ENCODE assay signal across 8 cellular contexts in genomic region chr2:208072250-208072892, GRCh38. TPM values are rescaled to one million over a fixed set of nuclear protein-coding genes. Genes with fewer than 3 reads are reported as not detected.
DNase-seq lines count a peak whose midpoint lies in the region; ATAC-seq and TF ChIP-seq lines count a peak whose summit lies in the region.

No MANE protein-coding gene starts in this region.

- no peaks in the 10 kb centered on the region for H3K4me1 Mint-ChIP-seq in CD8-positive, alpha-beta T cell (ENCODE audit: low read depth)
- no peaks in the 10 kb centered on the region for H3K4me1 Mint-ChIP-seq in activated CD8-positive, alpha-beta memory T cell treated with anti-CD3 and anti-CD28 coated beads, Interleukin-2, amount 10 ng/mL, durations not matched to agents 7 days and 5 days
- H3K4me1 Mint-ChIP-seq in naive thymus-derived CD8-positive, alpha-beta T cell: no peaks in the 10 kb centered on the region
- no peaks in the 10 kb centered on the region for H3K4me1 Mint-ChIP-seq in stimulated activated naive CD8-positive, alpha-beta T cell treated with anti-CD3 and anti-CD28 coated beads, Interleukin-15, amount 100 ng/mL, for 72 hours

- H3K27ac ChIP-seq in CD8-positive, alpha-beta T cell (ENCODE audit: low read depth, low read length): no peak overlapping the region

- H3K4me3 Mint-ChIP-seq in CD8-positive, alpha-beta T cell: no peak overlapping the region
- no peak overlapping the region for H3K4me3 Mint-ChIP-seq in activated CD8-positive, alpha-beta memory T cell treated with anti-CD3 and anti-CD28 coated beads, Interleukin-2, amount 10 ng/mL, durations not matched to agents 7 days and 5 days
- H3K4me3 Mint-ChIP-seq in naive thymus-derived CD8-positive, alpha-beta T cell: no peak overlapping the region
- H3K4me3 Mint-ChIP-seq in stimulated activated naive CD8-positive, alpha-beta T cell treated with anti-CD3 and anti-CD28 coated beads, Interleukin-15, amount 100 ng/mL, for 72 hours: no peak overlapping the region

- peaks cover 6% of the 10 kb centered on the region for H3K27me3 Mint-ChIP-seq in CD8-positive, alpha-beta T cell (ENCODE audit: low read depth)
- H3K27me3 Mint-ChIP-seq in activated CD8-positive, alpha-beta memory T cell treated with anti-CD3 and anti-CD28 coated beads, Interleukin-2, amount 10 ng/mL, durations not matched to agents 7 days and 5 days: peaks cover 12% of the 10 kb centered on the region
- H3K27me3 Mint-ChIP-seq in naive thymus-derived CD8-positive, alpha-beta T cell: peaks cover under 1 to 23% (median 6%) of the 10 kb centered on the region in 5 donors
- peaks cover 10% of the 10 kb centered on the region for H3K27me3 Mint-ChIP-seq in stimulated activated naive CD8-positive, alpha-beta T cell treated with anti-CD3 and anti-CD28 coated beads, Interleukin-15, amount 100 ng/mL, for 72 hours

- no peaks in the 10 kb centered on the region for H3K9me3 ChIP-seq in CD8-positive, alpha-beta T cell (ENCODE audit: low read length)

- CTCF ChIA-PET in CD8-positive, alpha-beta T cell (lab: Charles Lee): interaction anchor here (0.6 to 3.0 kb wide), 10 partner anchors 8 to 1378 kb away, joined by 3 to 20 read pairs (median 4); no protein-coding TSS in a partner anchor
- CTCF ChIA-PET in activated CD8-positive, alpha-beta memory T cell treated with anti-CD3 and anti-CD28 coated beads, Interleukin-2, amount 10 ng/mL, durations not matched to agents 7 days and 5 days (lab: Charles Lee): interaction anchor here (0.6 to 2.9 kb wide), 8 partner anchors 9 to 442 kb away, joined by 3 to 12 read pairs (median 3); no protein-coding TSS in a partner anchor

- no peaks in the 10 kb centered on the region for H3K4me1 ChIP-seq in CD8-positive, alpha-beta T cell (ENCODE audit: insufficient read depth, low read length)

- no peaks in the 10 kb centered on the region for H3K9me3 Mint-ChIP-seq in CD8-positive, alpha-beta T cell
- no peaks in the 10 kb centered on the region for H3K9me3 Mint-ChIP-seq in activated CD8-positive, alpha-beta memory T cell treated with anti-CD3 and anti-CD28 coated beads, Interleukin-2, amount 10 ng/mL, durations not matched to agents 7 days and 5 days (ENCODE audit: low read depth)
- H3K9me3 Mint-ChIP-seq in naive thymus-derived CD8-positive, alpha-beta T cell: no peaks in the 10 kb centered on the region
- H3K9me3 Mint-ChIP-seq in stimulated activated naive CD8-positive, alpha-beta T cell treated with anti-CD3 and anti-CD28 coated beads, Interleukin-15, amount 100 ng/mL, for 72 hours: no peaks in the 10 kb centered on the region

- TF ChIP-seq CTCF in CD8-positive, alpha-beta T cell (IDR thresholded peaks at IDR 0.05): peak; percentile 83
- TF ChIP-seq CTCF in epithelial cell of proximal tubule (conservative IDR thresholded peaks at IDR 0.05; ENCODE audit: low read depth, low read length): peak; percentile 54

- no peaks in the 10 kb centered on the region for H3K36me3 ChIP-seq in CD8-positive, alpha-beta T cell (ENCODE audit: insufficient read depth, low read length)

- POLR2A ChIA-PET in CD8-positive, alpha-beta T cell (lab: Charles Lee): no interaction called here
- POLR2A ChIA-PET in naive thymus-derived CD8-positive, alpha-beta T cell (lab: Charles Lee): no interaction called here

- H3K4me3 ChIP-seq in CD8-positive, alpha-beta T cell (ENCODE audit: low read depth, low read length): no peak overlapping the region
- no peak overlapping the region for H3K4me3 ChIP-seq in epithelial cell of proximal tubule (ENCODE audit: low read depth, low read length)

- DNase-seq in CD8-positive, alpha-beta T cell: peak; percentile 6 to 66 (median 44)
- DNase-seq in NOMO-1 treated with DMSO at 0.1 percent for 48 hours (lab: John Stamatoyannopoulos, UW; ENCODE audit: unreplicated experiment) (peak; percentile 44), epithelial cell of proximal tubule (ENCODE audit: low read depth) (peak; percentile 10)
- DNase-seq in activated CD8-positive, alpha-beta memory T cell treated with anti-CD3 and anti-CD28 coated beads, Interleukin-2, amount 10 ng/mL, durations not matched to agents 7 days and 5 days: peak; percentile 61
- DNase-seq in naive thymus-derived CD8-positive, alpha-beta T cell: peak; percentile 13 to 74 (median 50)
- DNase-seq in stimulated activated naive CD8-positive, alpha-beta T cell treated with anti-CD3 and anti-CD28 coated beads, Interleukin-15, amount 100 ng/mL, for 72 hours: peak; percentile 38 to 45

- ATAC-seq in CD8-positive, alpha-beta T cell: peak; percentile 54
- peak; percentile 97 for ATAC-seq in GM19351 (IDR thresholded peaks at IDR 0.05; ENCODE audit: unreplicated experiment)
- peak; percentile 74 for ATAC-seq in HG03520 (IDR thresholded peaks at IDR 0.05; ENCODE audit: unreplicated experiment)
- ATAC-seq in activated CD8-positive, alpha-beta memory T cell treated with anti-CD3 and anti-CD28 coated beads, Interleukin-2, amount 10 ng/mL, durations not matched to agents 7 days and 5 days: peak; percentile 65
- ATAC-seq in naive thymus-derived CD8-positive, alpha-beta T cell: peak; percentile 63 to 68
- peak; percentile 67 for ATAC-seq in stimulated activated naive CD8-positive, alpha-beta T cell treated with anti-CD3 and anti-CD28 coated beads, Interleukin-15, amount 100 ng/mL, for 72 hours

- H3K36me3 Mint-ChIP-seq in CD8-positive, alpha-beta T cell: no peaks in the 10 kb centered on the region
- no peaks in the 10 kb centered on the region for H3K36me3 Mint-ChIP-seq in activated CD8-positive, alpha-beta memory T cell treated with anti-CD3 and anti-CD28 coated beads, Interleukin-2, amount 10 ng/mL, durations not matched to agents 7 days and 5 days
- no peaks in the 10 kb centered on the region for H3K36me3 Mint-ChIP-seq in naive thymus-derived CD8-positive, alpha-beta T cell

- no peak overlapping the region for H3K27ac Mint-ChIP-seq in CD8-positive, alpha-beta T cell
- H3K27ac Mint-ChIP-seq in activated CD8-positive, alpha-beta memory T cell treated with anti-CD3 and anti-CD28 coated beads, Interleukin-2, amount 10 ng/mL, durations not matched to agents 7 days and 5 days: no peak overlapping the region
- H3K27ac Mint-ChIP-seq in naive thymus-derived CD8-positive, alpha-beta T cell: no peak overlapping the region
- no peak overlapping the region for H3K27ac Mint-ChIP-seq in stimulated activated naive CD8-positive, alpha-beta T cell treated with anti-CD3 and anti-CD28 coated beads, Interleukin-15, amount 100 ng/mL, for 72 hours

- intact Hi-C loops in CD8-positive, alpha-beta T cell (cut with DNase I, micrococcal nuclease): loop anchor here (1.0 to 5.0 kb wide), 6 partner anchors 326 to 1379 kb away; no protein-coding TSS in a partner anchor

- H3K27me3 ChIP-seq in CD8-positive, alpha-beta T cell (ENCODE audit: insufficient read depth, low read length): no peaks in the 10 kb centered on the region

RNA-seq across cellular contexts. Expression of gene PLEKHM3, which starts 47.0 kb away (rescaled TPM):
- total RNA-seq in CD8-positive, alpha-beta T cell: 10 to 100 TPM; 10.9 to 11.3 TPM
- 1 to 10 TPM; 4.7 to 5.1 TPM for total RNA-seq in activated CD8-positive, alpha-beta memory T cell treated with anti-CD3 and anti-CD28 coated beads, Interleukin-2, amount 10 ng/mL, durations not matched to agents 7 days and 5 days
- 2.5 and 3.2 TPM in 2 replicates for total RNA-seq in epithelial cell of proximal tubule
- 10 to 100 TPM; 13.7 to 16.5 TPM for total RNA-seq in naive thymus-derived CD8-positive, alpha-beta T cell
- 1 to 10 TPM; 2.5 to 3.4 (median 3.4) TPM for polyA plus RNA-seq in naive thymus-derived CD8-positive, alpha-beta T cell

RNA-seq across cellular contexts. Expression of gene CRYGD, which starts 52.0 kb away (rescaled TPM):
- total RNA-seq in CD8-positive, alpha-beta T cell: not detected
- total RNA-seq in activated CD8-positive, alpha-beta memory T cell treated with anti-CD3 and anti-CD28 coated beads, Interleukin-2, amount 10 ng/mL, durations not matched to agents 7 days and 5 days: not detected
- not detected in 2 replicates for total RNA-seq in epithelial cell of proximal tubule
- not detected for total RNA-seq in naive thymus-derived CD8-positive, alpha-beta T cell
- not detected for polyA plus RNA-seq in naive thymus-derived CD8-positive, alpha-beta T cell

RNA-seq across cellular contexts. Expression of gene CRYGC, which starts 57.3 kb away (rescaled TPM):
- not detected for total RNA-seq in CD8-positive, alpha-beta T cell
- total RNA-seq in activated CD8-positive, alpha-beta memory T cell treated with anti-CD3 and anti-CD28 coated beads, Interleukin-2, amount 10 ng/mL, durations not matched to agents 7 days and 5 days: not detected
- not detected in 2 replicates for total RNA-seq in epithelial cell of proximal tubule
- not detected for total RNA-seq in naive thymus-derived CD8-positive, alpha-beta T cell
- polyA plus RNA-seq in naive thymus-derived CD8-positive, alpha-beta T cell: not detected

Comparison
In these comparisons a context has a peak if more than half of its experiments do, and no peak if none do; other contexts are left out.
1. DNase-seq: peak in every context shown above with its lines; median percentile 61 in activated CD8-positive, alpha-beta memory T cell treated with anti-CD3 and anti-CD28 coated beads, Interleukin-2, amount 10 ng/mL, durations not matched to agents 7 days and 5 days; 50 in naive thymus-derived CD8-positive, alpha-beta T cell; 44 in CD8-positive, alpha-beta T cell; 44 in NOMO-1 treated with DMSO at 0.1 percent for 48 hours; 42 in stimulated activated naive CD8-positive, alpha-beta T cell treated with anti-CD3 and anti-CD28 coated beads, Interleukin-15, amount 100 ng/mL, for 72 hours; 10 in epithelial cell of proximal tubule.